ENCODE assay signal across 23 cellular contexts in genomic region chrX:120801426-120801825, GRCh38.
"Had no signal": no experiment of that assay in that cellular context is flagged by ENCODE, and none has a peak within 500 bp of the region (broad histone marks: within the 10 kb centered on the region; RNA-seq: fewer than 3 reads in every experiment).

No MANE protein-coding gene starts in this region.

- H3K4me1 ChIP-seq: SJSA1 had no signal

- FAIRE-seq: HepG2, RCC 7860 had no signal

- DNase-seq: IMR-90, Kasumi-1, MM.1S, NCI-H1092 treated with DMSO at 0.1 percent for 48 hours, NCI-H1436, NCI-H187, NCI-H2029, NCI-H2081 treated with DMSO at 0.1 percent for 48 hours, NCI-H2171, NCI-H226, NCI-H446, NCI-H510A, NCI-H524 treated with DMSO at 0.1 percent for 48 hours, NCI-H69, NCI-H774, Right ventricle myocardium superior, RPMI8226, SIG-M5 had no signal

- H3K4me2 ChIP-seq: KMS-11 had no signal

- H3K36me3 ChIP-seq: SJSA1 had no signal

- H3K9me3 ChIP-seq: SJSA1 had no signal

- H3K9ac ChIP-seq: KMS-11 had no signal

- H3K27me3 ChIP-seq: SJSA1 had no signal

- H3K27ac ChIP-seq: KMS-11, SJSA1, SK-N-MC had no signal

- H3K4me3 ChIP-seq: SJSA1, SK-N-MC had no signal

- ATAC-seq: HepG2 had no signal
